ENCODE assay signal across 22 cellular contexts in the genomic region with DNA sequence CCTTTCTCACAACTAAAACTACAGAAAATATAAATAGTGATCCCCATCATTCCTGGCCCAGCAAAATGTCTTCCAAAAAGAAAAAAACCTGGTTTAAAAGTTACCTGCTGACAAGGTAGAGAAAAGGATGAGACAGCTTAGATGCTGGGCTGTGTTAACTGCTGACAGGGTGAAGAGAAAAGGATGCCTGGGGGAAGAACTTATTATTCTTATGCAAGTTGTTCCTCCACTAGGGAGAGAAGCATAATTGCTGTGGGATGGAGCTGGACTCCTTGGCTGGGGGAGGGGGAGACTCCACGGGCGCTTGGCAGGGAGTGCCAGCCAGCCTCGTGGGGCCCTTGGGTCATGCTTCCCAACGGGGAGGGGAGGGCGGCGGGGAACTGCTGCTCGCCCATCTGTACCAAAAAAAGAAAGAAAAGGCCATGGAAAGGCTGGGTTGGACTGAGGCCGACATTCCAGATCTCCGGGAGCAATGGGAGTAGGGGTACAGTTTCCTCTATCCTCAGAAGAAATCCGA. TPM values are rescaled to one million over a fixed set of nuclear protein-coding genes. Genes with fewer than 3 reads are reported as not detected.
DNase-seq lines count a peak whose midpoint lies in the region; ATAC-seq and TF ChIP-seq lines count a peak whose summit lies in the region.
"Had no signal": no experiment of that assay in that cellular context is flagged by ENCODE, and none has a peak within 500 bp of the region (broad histone marks: within the 10 kb centered on the region; RNA-seq: fewer than 3 reads in every experiment).

No MANE protein-coding gene starts in this region.

- H3K4me3 Mint-ChIP-seq in nephron: peak overlapping the region; percentile 22 to 58 (median 36)

- H3K4me2 ChIP-seq in OCI-LY7 (ENCODE audit: low read length): no peak overlapping the region

- ATAC-seq in Right ventricle myocardium inferior (no peak), heart left ventricle (no peak)
- ATAC-seq: left lobe of liver, mucosa of descending colon had no signal

- peaks cover 4% of the 10 kb centered on the region for H3K36me3 Mint-ChIP-seq in nephron (ENCODE audit: low read depth)

- H3K9me2 ChIP-seq in OCI-LY7 (ENCODE audit: insufficient read depth, low read length): no peaks in the 10 kb centered on the region

- H3K9me3 Mint-ChIP-seq in nephron: peaks cover 6% of the 10 kb centered on the region
- H3K9me3 Mint-ChIP-seq: activated T-helper 2 cell treated with anti-CD3 and anti-CD28 coated beads, Interferon-gamma antibody, Interleukin-2, Interleukin-4, amounts not matched to agents 10 μg/mL and 5 μg/mL and 100 μg/mL, durations not matched to agents 14 hours and 24 hours and 36 hours had no signal

- no peaks in the 10 kb centered on the region for H3K36me3 ChIP-seq in heart left ventricle
- no peaks in the 10 kb centered on the region for H3K36me3 ChIP-seq in BE2C
- H3K36me3 ChIP-seq in OCI-LY7 (ENCODE audit: insufficient read depth, low read length): no peaks in the 10 kb centered on the region
- H3K36me3 ChIP-seq: sigmoid colon, upper lobe of left lung had no signal

- H3K27me3 ChIP-seq in heart left ventricle (no peaks in the 10 kb centered on the region), BE2C (peaks cover 3% of the 10 kb centered on the region; the same call in 1 of the 2 replicates)
- H3K27me3 ChIP-seq: sigmoid colon, upper lobe of left lung had no signal

- 25 to 43% (median 37%) methylated on average over 10 of the region's 10 CpGs for WGBS in heart left ventricle, 4 donors

- CTCF ChIA-PET in OCI-LY7 (lab: Charles Lee; ENCODE audit: unreplicated experiment): no interaction called here

- no TSS peak for BruUV-seq in OCI-LY7 (replicated peaks; lab: Mats Ljungman, UMichigan)

- H3K4me1 ChIP-seq in heart left ventricle (no peaks in the 10 kb centered on the region), BE2C (no peaks in the 10 kb centered on the region), OCI-LY7 (ENCODE audit: insufficient read depth, low read length, poor library complexity, severe bottlenecking) (no peaks in the 10 kb centered on the region)
- H3K4me1 ChIP-seq: sigmoid colon, upper lobe of left lung had no signal

- H3K9me3 ChIP-seq in heart left ventricle (peaks cover 0 to 10% (median 4%) of the 10 kb centered on the region in 12 donors), BE2C (no peaks in the 10 kb centered on the region), OCI-LY7 (ENCODE audit: low read length) (no peaks in the 10 kb centered on the region)
- H3K9me3 ChIP-seq: mucosa of descending colon had no signal

- POLR2A ChIA-PET in OCI-LY7 (lab: Charles Lee): no interaction called here

- intact Hi-C loops in Right ventricle myocardium inferior (cut with DNase I): no loop called here
- intact Hi-C loops in heart left ventricle (cut with DNase I): no loop called here
- intact Hi-C loops in OCI-LY7 (cut with micrococcal nuclease; ENCODE audit: unreplicated experiment): no loop called here

- H3K27ac ChIP-seq in heart left ventricle (no peak overlapping the region), OCI-LY7 (ENCODE audit: low read depth, low read length, poor library complexity, severe bottlenecking) (no peak overlapping the region)
- H3K27ac ChIP-seq: RWPE1, sigmoid colon, upper lobe of left lung had no signal

- no peaks in the 10 kb centered on the region for H3K27me3 Mint-ChIP-seq in nephron (ENCODE audit: low read depth)

- no peak for TF ChIP-seq POLR2A in heart left ventricle (IDR thresholded peaks at IDR 0.05)

- no peak for TF ChIP-seq CTCF in heart left ventricle (IDR thresholded peaks at IDR 0.05)
- TF ChIP-seq CTCF in epithelial cell of proximal tubule (conservative IDR thresholded peaks at IDR 0.05; ENCODE audit: low read depth, low read length): no peak
- TF ChIP-seq CTCF in nephron (IDR thresholded peaks at IDR 0.05; ENCODE audit: unreplicated experiment in 3 of 3): no peak
- no peak for TF ChIP-seq CTCF in BE2C (IDR thresholded peaks at IDR 0.05; ENCODE audit: low read depth, low read length)
- TF ChIP-seq CTCF in OCI-LY7 (conservative IDR thresholded peaks at IDR 0.05; ENCODE audit: low read length): no peak

- DNase-seq in Right ventricle myocardium inferior (ENCODE audit: missing footprints) (peak; percentile 37), heart left ventricle (no peak), epithelial cell of proximal tubule (ENCODE audit: low read depth) (no peak), NCI-H1417 treated with DMSO at 0.1 percent for 48 hours (lab: John Stamatoyannopoulos, UW) (no peak), NCI-H510A (lab: John Stamatoyannopoulos, UW) (no peak), BE2C (no peak), OCI-LY7 (ENCODE audit: low spot score) (no peak)
- DNase-seq: activated CD4-positive, alpha-beta T cell treated with anti-CD3 and anti-CD28 coated beads for 4 hours; foreskin melanocyte; mucosa of descending colon; NCI-H1694; NCI-H345; sigmoid colon; stimulated activated naive CD4-positive, alpha-beta T cell treated with Interleukin-2 at 50 U/mL for 16 hours had no signal

- H3K4me3 ChIP-seq in heart left ventricle (peak overlapping the region in 1 of 12 donors; percentile 8), epithelial cell of proximal tubule (ENCODE audit: low read depth, low read length) (peak overlapping the region; percentile 2), BE2C (ENCODE audit: low read depth, low read length) (no peak overlapping the region), OCI-LY7 (ENCODE audit: low read depth, low read length, poor library complexity, severe bottlenecking) (no peak overlapping the region)
- H3K4me3 ChIP-seq: mucosa of descending colon, upper lobe of left lung had no signal

- no peak overlapping the region for H2AFZ ChIP-seq in OCI-LY7 (ENCODE audit: low read length)

- peaks cover 8% of the 10 kb centered on the region for H3K4me1 Mint-ChIP-seq in nephron

- peak overlapping the region in 2 of 3 experiments; percentile 68 to 75 for H3K27ac Mint-ChIP-seq in nephron
- H3K27ac Mint-ChIP-seq: activated T-helper 2 cell treated with anti-CD3 and anti-CD28 coated beads, Interferon-gamma antibody, Interleukin-2, Interleukin-4, amounts not matched to agents 10 μg/mL and 5 μg/mL and 100 μg/mL, durations not matched to agents 14 hours and 24 hours and 36 hours had no signal

- H4K20me1 ChIP-seq in OCI-LY7 (ENCODE audit: insufficient read depth, low read length): no peaks in the 10 kb centered on the region

- H3K79me2 ChIP-seq in OCI-LY7 (ENCODE audit: insufficient read depth, low read depth, low read length): no peaks in the 10 kb centered on the region

RNA-seq across cellular contexts. Expression of gene SYCP1, which starts 47.1 kb away (rescaled TPM):
- total RNA-seq in Right ventricle myocardium inferior: not detected
- total RNA-seq in heart left ventricle: not detected
- not detected for polyA plus RNA-seq in heart left ventricle
- not detected in 2 replicates for total RNA-seq in epithelial cell of proximal tubule
- polyA plus RNA-seq in BE2C (2012; ENCODE audit: insufficient read depth, insufficient read length, low read depth): not detected
- total RNA-seq in OCI-LY7 (2014; rRNA removed; shearing (Covaris generic)): not detected in 2 replicates
- total RNA-seq in OCI-LY7 (2022): not detected in 2 replicates
- total RNA-seq: activated T-helper 2 cell treated with anti-CD3 and anti-CD28 coated beads, Interferon-gamma antibody, Interleukin-2, Interleukin-4, amounts not matched to agents 10 μg/mL and 5 μg/mL and 100 μg/mL, durations not matched to agents 14 hours and 24 hours and 36 hours; bronchial epithelial cell; dermis microvascular lymphatic vessel endothelial cell; left lobe of liver; MCF 10A; mucosa of descending colon; sigmoid colon; upper lobe of left lung had no signal
- polyA plus RNA-seq: sigmoid colon had no signal
